In genomic region chr5:149035282-149035882, GRCh38 we compare ENCODE assay signal across 8 cellular contexts. TPM values are rescaled to one million over a fixed set of nuclear protein-coding genes. Genes with fewer than 3 reads are reported as not detected.
DNase-seq lines count a peak whose midpoint lies in the region; ATAC-seq and TF ChIP-seq lines count a peak whose summit lies in the region.

No MANE protein-coding gene starts in this region.

- H3K4me3 Mint-ChIP-seq in natural killer cell treated with Interleukin-12 subunit alpha and Interleukin-12 subunit beta and Interleukin-15 and Interleukin-18, amount 100 ng/mL, for 72 hours, result no peak overlapping the region

- H2AFZ ChIP-seq in PC-3 (ENCODE audit: low read length), result 0 out of 2 replicates have a peak overlapping the region, but pooled peaks have one; percentile 8

- no peak overlapping the region for H3K4me3 ChIP-seq in PC-3 (ENCODE audit: low read length)
- no peak overlapping the region for H3K4me3 ChIP-seq in esophagus squamous epithelium

- CTCF ChIA-PET in PC-3 (lab: Charles Lee), result interaction anchor here (0.5 to 6.3 kb wide), 31 partner anchors 9 to 303 kb away, joined by 3 to 157 read pairs (median 4); partner anchors contain the start of gene SH3TC2

- no TSS peak for BruUV-seq in PC-3 (replicated peaks; lab: Mats Ljungman, UMichigan)

- no peaks in the 10 kb centered on the region for H3K9me3 Mint-ChIP-seq in natural killer cell treated with Interleukin-12 subunit alpha and Interleukin-12 subunit beta and Interleukin-15 and Interleukin-18, amount 100 ng/mL, for 72 hours

- no peak overlapping the region for H3K9ac ChIP-seq in PC-3 (ENCODE audit: low read length)

- H3K4me1 ChIP-seq in PC-3 (ENCODE audit: insufficient read depth, low read length) (peaks cover 42% of the 10 kb centered on the region), esophagus squamous epithelium (peaks cover 0 to 19% (median 5%) of the 10 kb centered on the region in 3 donors)

- H3K9me3 ChIP-seq in PC-3 (ENCODE audit: low read length), result no peaks in the 10 kb centered on the region
- no peaks in the 10 kb centered on the region for H3K9me3 ChIP-seq in esophagus squamous epithelium

- no peak overlapping the region for H3K27ac ChIP-seq in PC-3 (ENCODE audit: low read length)
- no peak overlapping the region for H3K27ac ChIP-seq in esophagus squamous epithelium

- H4K20me1 ChIP-seq in PC-3 (ENCODE audit: low read length), result no peaks in the 10 kb centered on the region

- H3K27me3 Mint-ChIP-seq in natural killer cell treated with Interleukin-12 subunit alpha and Interleukin-12 subunit beta and Interleukin-15 and Interleukin-18, amount 100 ng/mL, for 72 hours, result peaks cover 8 to 12% of the 10 kb centered on the region in 2 donors

- 19 to 27% methylated on average over 9 of the region's 9 CpGs for WGBS in esophagus squamous epithelium, 2 donors

- TF ChIP-seq POLR2A in esophagus squamous epithelium (IDR thresholded peaks at IDR 0.05), result no peak

- ATAC-seq in GM21390 (IDR thresholded peaks at IDR 0.05; ENCODE audit: unreplicated experiment), result peak; percentile 94
- ATAC-seq in PC-3, result peak; percentile 92
- ATAC-seq in natural killer cell treated with Interleukin-12 subunit alpha and Interleukin-12 subunit beta and Interleukin-15 and Interleukin-18, amount 100 ng/mL, for 72 hours, result peak; percentile 80
- ATAC-seq in stimulated activated naive CD8-positive, alpha-beta T cell treated with anti-CD3 and anti-CD28 coated beads, Interleukin-15, Interleukin-2, amounts not matched to agents 100 U/mL and 50 U/mL, for 24 hours, result peak; percentile 72

- DNase-seq in D341Med (ENCODE audit: low spot score) (peak; percentile 71), HUDEP-2 (lab: John Stamatoyannopoulos, UW; ENCODE audit: unreplicated experiment in 76 of 76) (peak in 66 of 76 experiments; percentile 3 to 74 (median 48)), PC-3 (peak; percentile 98), activated T-cell treated with anti-CD3 and anti-CD28 coated beads for 4 hours (peak; percentile 46), esophagus squamous epithelium (lab: John Stamatoyannopoulos, UW) (peak; percentile 1)
- peak; percentile 66 for DNase-seq in natural killer cell treated with Interleukin-12 subunit alpha and Interleukin-12 subunit beta and Interleukin-15 and Interleukin-18, amount 100 ng/mL, for 72 hours (ENCODE audit: low spot score)
- peak; percentile 71 for DNase-seq in stimulated activated naive CD8-positive, alpha-beta T cell treated with anti-CD3 and anti-CD28 coated beads, Interleukin-15, Interleukin-2, amounts not matched to agents 100 U/mL and 50 U/mL, for 24 hours

- POLR2A ChIA-PET in PC-3 (lab: Charles Lee; ENCODE audit: unreplicated experiment), result interaction anchor here (0.5 to 1.1 kb wide), 3 partner anchors 28 to 305 kb away, joined by 3 to 5 read pairs (median 3); no protein-coding TSS in a partner anchor

- peak; percentile 100 for TF ChIP-seq CTCF in PC-3 (conservative IDR thresholded peaks at IDR 0.05; ENCODE audit: low read depth, low read length)
- peak; percentile 70 to 86 (median 82) for TF ChIP-seq CTCF in esophagus squamous epithelium (IDR thresholded peaks at IDR 0.05)

- no peaks in the 10 kb centered on the region for H3K27me3 ChIP-seq in PC-3 (ENCODE audit: low read length)
- H3K27me3 ChIP-seq in esophagus squamous epithelium, result no peaks in the 10 kb centered on the region

- H3K36me3 Mint-ChIP-seq in natural killer cell treated with Interleukin-12 subunit alpha and Interleukin-12 subunit beta and Interleukin-15 and Interleukin-18, amount 100 ng/mL, for 72 hours, result no peaks in the 10 kb centered on the region

- 0 out of 2 replicates have a peak overlapping the region, but pooled peaks have one; percentile 5 for H3K4me2 ChIP-seq in PC-3 (ENCODE audit: low read length)

- H3K79me2 ChIP-seq in PC-3 (ENCODE audit: low read length), result no peaks in the 10 kb centered on the region

- intact Hi-C loops in PC-3 (cut with micrococcal nuclease), result loop anchor here (1.0 to 2.0 kb wide), 10 partner anchors 27 to 302 kb away; no protein-coding TSS in a partner anchor
- intact Hi-C loops in esophagus squamous epithelium (cut with DNase I), result loop anchor here (10.0 kb wide), 1 partner anchor 301 kb away; no protein-coding TSS in a partner anchor

- no peaks in the 10 kb centered on the region for H3K9me2 ChIP-seq in PC-3 (replicated peaks; ENCODE audit: low read length)

- H3K36me3 ChIP-seq in PC-3 (ENCODE audit: low read depth, low read length) (peaks cover 24% of the 10 kb centered on the region; the same call in 1 of the 2 replicates), esophagus squamous epithelium (no peaks in the 10 kb centered on the region)

- H3K27ac Mint-ChIP-seq in natural killer cell treated with Interleukin-12 subunit alpha and Interleukin-12 subunit beta and Interleukin-15 and Interleukin-18, amount 100 ng/mL, for 72 hours, result no peak overlapping the region

- H3F3A ChIP-seq in PC-3 (ENCODE audit: low read length, unreplicated experiment), result no peaks in the 10 kb centered on the region

- H3K4me1 Mint-ChIP-seq in natural killer cell treated with Interleukin-12 subunit alpha and Interleukin-12 subunit beta and Interleukin-15 and Interleukin-18, amount 100 ng/mL, for 72 hours (ENCODE audit: low read depth in 2 of 2), result peaks cover 32 to 44% of the 10 kb centered on the region in 2 donors

RNA-seq across cellular contexts. Expression of gene SH3TC2, which starts 27.5 kb away (rescaled TPM):
- total RNA-seq in PC-3 (2014; rRNA removed) (32.0 and 40.0 TPM in 2 replicates), esophagus squamous epithelium (1 to 10 TPM; 2.5 to 3.8 (median 2.9) TPM)
- total RNA-seq in natural killer cell treated with Interleukin-12 subunit alpha and Interleukin-12 subunit beta and Interleukin-15 and Interleukin-18, amount 100 ng/mL, for 72 hours, result not detected

Comparison
In these comparisons a context has a peak if more than half of its experiments do, and no peak if none do; other contexts are left out.
1. DNase-seq: peak in every context shown above with its lines; median percentile 98 in PC-3; 71 in D341Med; 71 in stimulated activated naive CD8-positive, alpha-beta T cell treated with anti-CD3 and anti-CD28 coated beads, Interleukin-15, Interleukin-2, amounts not matched to agents 100 U/mL and 50 U/mL, for 24 hours; 66 in natural killer cell treated with Interleukin-12 subunit alpha and Interleukin-12 subunit beta and Interleukin-15 and Interleukin-18, amount 100 ng/mL, for 72 hours; 48 in HUDEP-2; 46 in activated T-cell treated with anti-CD3 and anti-CD28 coated beads for 4 hours; 1 in esophagus squamous epithelium.